In the genomic region with DNA sequence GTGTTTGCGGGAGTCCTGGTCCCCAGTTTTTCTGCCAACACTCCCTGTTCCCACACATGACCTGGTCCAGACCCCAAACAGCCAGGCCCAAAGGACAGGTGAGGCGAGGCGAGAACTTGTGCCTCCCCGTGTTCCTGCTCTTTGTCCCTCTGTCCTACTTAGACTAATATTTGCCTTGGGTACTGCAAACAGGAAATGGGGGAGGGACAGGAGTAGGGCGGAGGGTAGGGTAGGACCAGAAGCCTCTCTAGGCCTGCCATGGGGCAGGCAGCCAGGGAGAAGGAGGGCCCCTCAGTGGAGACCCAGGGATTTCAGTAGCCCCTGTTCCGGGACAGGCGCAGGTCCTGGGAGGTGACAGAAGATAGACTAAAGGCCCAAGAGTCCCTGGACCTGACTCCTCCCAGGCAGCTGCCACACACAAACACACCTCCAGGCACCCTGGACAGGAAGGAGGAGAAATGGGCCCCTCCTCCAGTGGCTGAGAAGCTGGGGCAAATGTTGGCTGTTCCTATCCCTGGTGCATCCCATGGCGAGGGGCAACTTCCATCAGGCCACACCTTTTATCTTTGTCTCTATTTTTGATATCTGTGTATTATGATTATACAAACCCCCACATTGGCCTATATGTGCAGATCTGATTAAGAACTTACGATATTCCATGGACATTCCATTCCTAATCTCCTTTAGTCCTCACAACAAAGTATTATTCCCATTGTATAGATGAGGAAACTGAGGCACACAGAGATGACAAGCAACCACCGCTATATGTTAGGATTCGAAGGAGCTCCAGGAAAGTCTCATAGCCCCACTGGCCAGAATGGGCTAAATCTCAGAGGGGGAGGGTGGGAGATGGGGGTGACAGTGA, we compare ENCODE assay signal across 10 cellular contexts. TPM values are rescaled to one million over a fixed set of nuclear protein-coding genes. Genes with fewer than 3 reads are reported as not detected.
DNase-seq lines count a peak whose midpoint lies in the region; ATAC-seq, FAIRE-seq and TF ChIP-seq lines count a peak whose summit lies in the region.
"Had no signal": no experiment of that assay in that cellular context is flagged by ENCODE, and none has a peak within 500 bp of the region (broad histone marks: within the 10 kb centered on the region; RNA-seq: fewer than 3 reads in every experiment).

No MANE protein-coding gene starts in this region.

- no peak overlapping the region for H3K9ac ChIP-seq in astrocyte (ENCODE audit: low read length)

- no peak for FAIRE-seq in astrocyte (lab: Jason Lieb, UNC)
- no peak for FAIRE-seq in pancreas (lab: Jason Lieb, UNC)

- H3K4me1 ChIP-seq in astrocyte (ENCODE audit: insufficient read depth, low read length) (peaks cover 19% of the 10 kb centered on the region), pancreas (peaks cover 0 to 5% (median 0%) of the 10 kb centered on the region in 3 donors)

- H3K36me3 ChIP-seq in astrocyte (ENCODE audit: insufficient read depth, low read length) (no peaks in the 10 kb centered on the region), pancreas (no peaks in the 10 kb centered on the region)

- H3K4me1 Mint-ChIP-seq in astrocyte (ENCODE audit: low read depth, unreplicated experiment), result peaks cover 9% of the 10 kb centered on the region

- peak overlapping the region; percentile 47 for H2AFZ ChIP-seq in astrocyte (ENCODE audit: low read depth, low read length)

- 68 to 75% methylated on average over 11 of the region's 11 CpGs for WGBS in pancreas, 2 donors

- H3K9me3 ChIP-seq in astrocyte (ENCODE audit: insufficient read depth, low read depth, low read length) (no peaks in the 10 kb centered on the region), pancreas (no peaks in the 10 kb centered on the region)

- no peak overlapping the region for H3K4me2 ChIP-seq in astrocyte (ENCODE audit: low read length)

- no peaks in the 10 kb centered on the region for H3K79me2 ChIP-seq in astrocyte (ENCODE audit: insufficient read depth, low read length)

- peaks cover 3% of the 10 kb centered on the region for H3K36me3 Mint-ChIP-seq in astrocyte (ENCODE audit: low read depth, unreplicated experiment)
- H3K36me3 Mint-ChIP-seq: activated naive CD8-positive, alpha-beta T cell treated with anti-CD3 and anti-CD28 coated beads for 36 hours had no signal

- intact Hi-C loops in pancreas (cut with DNase I), result no loop called here
- intact Hi-C loops in head of caudate nucleus (cut with DNase I), result no loop called here

- no peaks in the 10 kb centered on the region for H3K9me3 Mint-ChIP-seq in astrocyte (ENCODE audit: unreplicated experiment)
- H3K9me3 Mint-ChIP-seq: activated naive CD8-positive, alpha-beta T cell treated with anti-CD3 and anti-CD28 coated beads for 36 hours had no signal

- no peaks in the 10 kb centered on the region for H3K27me3 Mint-ChIP-seq in astrocyte (ENCODE audit: low read depth, unreplicated experiment)
- H3K27me3 Mint-ChIP-seq: activated naive CD8-positive, alpha-beta T cell treated with anti-CD3 and anti-CD28 coated beads for 36 hours had no signal

- H3K27ac ChIP-seq in astrocyte (ENCODE audit: low read depth, low read length) (no peak overlapping the region), pancreas (no peak overlapping the region)

- DNase-seq in EL (peak; percentile 21), NCI-H146 treated with DMSO at 0.1 percent for 48 hours (lab: John Stamatoyannopoulos, UW; ENCODE audit: unreplicated experiment) (peak; percentile 21), astrocyte (ENCODE audit: low read depth) (no peak), pancreas (peak in 1 of 6 donors; percentile 36), superior temporal gyrus (ENCODE audit: extremely low spot score) (no peak), head of caudate nucleus (no peak), NCI-H1048 (lab: John Stamatoyannopoulos, UW) (no peak)
- DNase-seq: activated naive CD8-positive, alpha-beta T cell treated with anti-CD3 and anti-CD28 coated beads for 36 hours had no signal

- ATAC-seq in pancreas, result peak; percentile 66 to 94 (median 77)

- no peak overlapping the region for H3K27ac Mint-ChIP-seq in astrocyte (ENCODE audit: unreplicated experiment)
- H3K27ac Mint-ChIP-seq: activated naive CD8-positive, alpha-beta T cell treated with anti-CD3 and anti-CD28 coated beads for 36 hours had no signal

- no peak overlapping the region for H3K4me3 Mint-ChIP-seq in astrocyte (ENCODE audit: unreplicated experiment)
- H3K4me3 Mint-ChIP-seq: activated naive CD8-positive, alpha-beta T cell treated with anti-CD3 and anti-CD28 coated beads for 36 hours had no signal

- no peaks in the 10 kb centered on the region for H4K20me1 ChIP-seq in astrocyte (ENCODE audit: insufficient read depth, low read length)

- H3K27me3 ChIP-seq in astrocyte (ENCODE audit: insufficient read depth, low read length) (no peaks in the 10 kb centered on the region), pancreas (no peaks in the 10 kb centered on the region)

- TF ChIP-seq CTCF in astrocyte (IDR thresholded peaks at IDR 0.05; ENCODE audit: insufficient read depth, low read depth, low read length) (no peak), pancreas (IDR thresholded peaks at IDR 0.05) (no peak)

- no peak overlapping the region for H3K4me3 ChIP-seq in astrocyte (ENCODE audit: insufficient read depth, low read depth, low read length)
- H3K4me3 ChIP-seq in pancreas, result no peak overlapping the region

RNA-seq across cellular contexts. Expression of gene F2, which starts 0.6 kb away (rescaled TPM):
- 0.57 and 0.60 TPM in 2 replicates for total RNA-seq in astrocyte
- under 1 TPM in 2 of 6 donors, not detected in 4; 0.16 to 0.76 TPM for total RNA-seq in pancreas
- under 1 TPM; 0.08 to 0.19 TPM for polyA plus RNA-seq in pancreas
- total RNA-seq: activated naive CD8-positive, alpha-beta T cell treated with anti-CD3 and anti-CD28 coated beads for 36 hours; LHCN-M2; pulmonary artery endothelial cell had no signal

RNA-seq across cellular contexts. Expression of gene ZNF408, which starts 17.6 kb away (rescaled TPM):
- 18.3 and 20.3 TPM in 2 replicates for total RNA-seq in astrocyte
- total RNA-seq in pancreas, result 1 to 10 TPM; 2.8 to 5.6 (median 4.1) TPM
- 1 to 10 TPM; 6.7 to 7.8 TPM for polyA plus RNA-seq in pancreas

RNA-seq across cellular contexts. Expression of gene ARHGAP1, which starts 18.0 kb away (rescaled TPM):
- total RNA-seq in astrocyte (116 and 129 TPM in 2 replicates), pancreas (10 to 100 TPM; 22.2 to 51.1 (median 32.0) TPM)
- polyA plus RNA-seq in pancreas, result 10 to 100 TPM; 18.7 to 30.2 TPM

Comparison
In these comparisons a context has a peak if more than half of its experiments do, and no peak if none do; other contexts are left out.
1. DNase-seq: peak in EL (single experiment) and NCI-H146 treated with DMSO at 0.1 percent for 48 hours (single experiment); none in astrocyte (single experiment), superior temporal gyrus (single experiment), head of caudate nucleus (0 of 42) and NCI-H1048 (single experiment).